Comparison of ENCODE assay signal across 11 cellular contexts in genomic region chr10:78215645-78216044, GRCh38.
DNase-seq lines count a peak whose midpoint lies in the region; ATAC-seq and TF ChIP-seq lines count a peak whose summit lies in the region.
"Had no signal": no experiment of that assay in that cellular context is flagged by ENCODE, and none has a peak within 500 bp of the region (broad histone marks: within the 10 kb centered on the region; RNA-seq: fewer than 3 reads in every experiment).

No MANE protein-coding gene starts in this region.

- no peaks in the 10 kb centered on the region for H3K9me3 ChIP-seq in body of pancreas
- H3K9me3 ChIP-seq in thoracic aorta, result no peaks in the 10 kb centered on the region

- H3K27me3 ChIP-seq in body of pancreas (no peaks in the 10 kb centered on the region), thoracic aorta (replicated peaks; ENCODE audit: insufficient read depth) (no peaks in the 10 kb centered on the region)

- H3K27ac ChIP-seq in body of pancreas (no peak overlapping the region), thoracic aorta (peak overlapping the region; percentile 44 to 78)
- H3K27ac ChIP-seq: C4-2B had no signal

- TF ChIP-seq CTCF in body of pancreas (IDR thresholded peaks at IDR 0.05), result no peak
- TF ChIP-seq CTCF in thoracic aorta (IDR thresholded peaks at IDR 0.05), result no peak
- TF ChIP-seq CTCF in progenitor cell of endocrine pancreas (IDR thresholded peaks at IDR 0.05; ENCODE audit: unreplicated experiment), result no peak

- H3K27me3 Mint-ChIP-seq in activated CD4-positive, alpha-beta memory T cell treated with anti-CD3 and anti-CD28 coated beads for 36 hours, result peaks cover 18% of the 10 kb centered on the region
- peaks cover 21% of the 10 kb centered on the region for H3K27me3 Mint-ChIP-seq in activated CD4-positive, alpha-beta memory T cell treated with anti-CD3 and anti-CD28 coated beads, Interleukin-2, amount 10 ng/mL, durations not matched to agents 7 days and 5 days
- H3K27me3 Mint-ChIP-seq in progenitor cell of endocrine pancreas, result peaks cover 15% of the 10 kb centered on the region

- no peak overlapping the region for H3K4me3 Mint-ChIP-seq in activated CD4-positive, alpha-beta memory T cell treated with anti-CD3 and anti-CD28 coated beads for 36 hours
- H3K4me3 Mint-ChIP-seq in activated CD4-positive, alpha-beta memory T cell treated with anti-CD3 and anti-CD28 coated beads, Interleukin-2, amount 10 ng/mL, durations not matched to agents 7 days and 5 days, result no peak overlapping the region
- no peak overlapping the region for H3K4me3 Mint-ChIP-seq in progenitor cell of endocrine pancreas (ENCODE audit: low read depth)
- H3K4me3 Mint-ChIP-seq: H9, immature natural killer cell had no signal

- H3K36me3 Mint-ChIP-seq in activated CD4-positive, alpha-beta memory T cell treated with anti-CD3 and anti-CD28 coated beads for 36 hours, result no peaks in the 10 kb centered on the region
- no peaks in the 10 kb centered on the region for H3K36me3 Mint-ChIP-seq in activated CD4-positive, alpha-beta memory T cell treated with anti-CD3 and anti-CD28 coated beads, Interleukin-2, amount 10 ng/mL, durations not matched to agents 7 days and 5 days (ENCODE audit: low read depth)
- H3K36me3 Mint-ChIP-seq in progenitor cell of endocrine pancreas (ENCODE audit: insufficient read depth), result no peaks in the 10 kb centered on the region
- H3K36me3 Mint-ChIP-seq: immature natural killer cell had no signal

- peak; percentile 11 for DNase-seq in activated CD4-positive, alpha-beta memory T cell treated with anti-CD3 and anti-CD28 coated beads for 36 hours
- DNase-seq in activated CD4-positive, alpha-beta memory T cell treated with anti-CD3 and anti-CD28 coated beads, Interleukin-2, amount 10 ng/mL, durations not matched to agents 7 days and 5 days, result no peak
- DNase-seq in body of pancreas (peak in 3 of 4 donors; percentile 45 to 66 (median 51)), left colon (peak; percentile 55 to 82), thoracic aorta (ENCODE audit: low spot score) (peak; percentile 42), NCI-H446 treated with DMSO at 0.1 percent for 48 hours (lab: John Stamatoyannopoulos, UW) (no peak), progenitor cell of endocrine pancreas (ENCODE audit: low spot score, unreplicated experiment) (no peak)
- DNase-seq: H9, immature natural killer cell had no signal

- POLR2A ChIA-PET in activated CD4-positive, alpha-beta memory T cell treated with anti-CD3 and anti-CD28 coated beads for 36 hours (lab: Charles Lee), result no interaction called here
- POLR2A ChIA-PET in activated CD4-positive, alpha-beta memory T cell treated with anti-CD3 and anti-CD28 coated beads, Interleukin-2, amount 10 ng/mL, durations not matched to agents 7 days and 5 days (lab: Charles Lee), result no interaction called here

- no peaks in the 10 kb centered on the region for H3K9me3 Mint-ChIP-seq in activated CD4-positive, alpha-beta memory T cell treated with anti-CD3 and anti-CD28 coated beads for 36 hours
- H3K9me3 Mint-ChIP-seq in activated CD4-positive, alpha-beta memory T cell treated with anti-CD3 and anti-CD28 coated beads, Interleukin-2, amount 10 ng/mL, durations not matched to agents 7 days and 5 days, result no peaks in the 10 kb centered on the region
- no peaks in the 10 kb centered on the region for H3K9me3 Mint-ChIP-seq in progenitor cell of endocrine pancreas (ENCODE audit: low read depth)
- H3K9me3 Mint-ChIP-seq: immature natural killer cell had no signal

- H3K4me3 ChIP-seq in body of pancreas (no peak overlapping the region), thoracic aorta (peak overlapping the region; percentile 11)

- no peak for TF ChIP-seq POLR2A in body of pancreas (IDR thresholded peaks at IDR 0.05)

- no peak overlapping the region for H3K27ac Mint-ChIP-seq in activated CD4-positive, alpha-beta memory T cell treated with anti-CD3 and anti-CD28 coated beads for 36 hours
- no peak overlapping the region for H3K27ac Mint-ChIP-seq in activated CD4-positive, alpha-beta memory T cell treated with anti-CD3 and anti-CD28 coated beads, Interleukin-2, amount 10 ng/mL, durations not matched to agents 7 days and 5 days
- no peak overlapping the region for H3K27ac Mint-ChIP-seq in progenitor cell of endocrine pancreas
- H3K27ac Mint-ChIP-seq: H9, immature natural killer cell had no signal

- no peaks in the 10 kb centered on the region for H3K4me1 Mint-ChIP-seq in activated CD4-positive, alpha-beta memory T cell treated with anti-CD3 and anti-CD28 coated beads for 36 hours (ENCODE audit: low read depth)
- H3K4me1 Mint-ChIP-seq in activated CD4-positive, alpha-beta memory T cell treated with anti-CD3 and anti-CD28 coated beads, Interleukin-2, amount 10 ng/mL, durations not matched to agents 7 days and 5 days, result no peaks in the 10 kb centered on the region
- peaks cover 48% of the 10 kb centered on the region for H3K4me1 Mint-ChIP-seq in progenitor cell of endocrine pancreas (ENCODE audit: low read depth)
- H3K4me1 Mint-ChIP-seq: immature natural killer cell had no signal

- 62 to 79% methylated on average over 11 to 12 of the region's 12 CpGs for WGBS in body of pancreas, 2 donors

- H3K36me3 ChIP-seq in body of pancreas (replicated peaks in 1 of 2; ENCODE audit: insufficient read depth in 1 of 2, low read depth in 2 of 2), result no peaks in the 10 kb centered on the region
- H3K36me3 ChIP-seq in thoracic aorta, result no peaks in the 10 kb centered on the region

- H3K4me1 ChIP-seq in body of pancreas, result peaks cover 5% of the 10 kb centered on the region
- H3K4me1 ChIP-seq in thoracic aorta (ENCODE audit: control insufficient read depth in 1 of 2, low read depth in 2 of 2), result peaks cover 19 to 30% of the 10 kb centered on the region in 2 donors

- CTCF ChIA-PET in activated CD4-positive, alpha-beta memory T cell treated with anti-CD3 and anti-CD28 coated beads for 36 hours (lab: Charles Lee), result no interaction called here
- CTCF ChIA-PET in activated CD4-positive, alpha-beta memory T cell treated with anti-CD3 and anti-CD28 coated beads, Interleukin-2, amount 10 ng/mL, durations not matched to agents 7 days and 5 days (lab: Charles Lee), result no interaction called here

- ATAC-seq in body of pancreas (peak; percentile 46), left colon (peak; percentile 30), thoracic aorta (ENCODE audit: insufficient number of reproducible peaks, low FRiP score, low read depth) (peak; percentile 87), HG02938 (IDR thresholded peaks at IDR 0.05; ENCODE audit: unreplicated experiment) (no peak)

- intact Hi-C loops in activated CD4-positive, alpha-beta memory T cell treated with anti-CD3 and anti-CD28 coated beads for 36 hours (cut with micrococcal nuclease), result no loop called here
- intact Hi-C loops in body of pancreas (cut with DNase I), result no loop called here
- intact Hi-C loops in left colon (cut with DNase I, micrococcal nuclease), result loop anchor here in 1 of 2 donors (10.0 kb wide), 1 partner anchor 979 kb away; no protein-coding TSS in a partner anchor

Comparison
In these comparisons a context has a peak if more than half of its experiments do, and no peak if none do; other contexts are left out.
1. DNase-seq: peak in activated CD4-positive, alpha-beta memory T cell treated with anti-CD3 and anti-CD28 coated beads for 36 hours (single experiment), body of pancreas (3 of 4), left colon (2 of 2) and thoracic aorta (single experiment); none in activated CD4-positive, alpha-beta memory T cell treated with anti-CD3 and anti-CD28 coated beads, Interleukin-2, amount 10 ng/mL, durations not matched to agents 7 days and 5 days (single experiment), NCI-H446 treated with DMSO at 0.1 percent for 48 hours (single experiment) and progenitor cell of endocrine pancreas (single experiment).
2. H3K27ac ChIP-seq: peak in thoracic aorta (2 of 2); none in body of pancreas (0 of 4).